Comparison of ENCODE assay signal across 22 cellular contexts in genomic region chr15:67917636-67918035, GRCh38.
DNase-seq lines count a peak whose midpoint lies in the region; ATAC-seq and TF ChIP-seq lines count a peak whose summit lies in the region.
"Had no signal": no experiment of that assay in that cellular context is flagged by ENCODE, and none has a peak within 500 bp of the region (broad histone marks: within the 10 kb centered on the region; RNA-seq: fewer than 3 reads in every experiment).

No MANE protein-coding gene starts in this region.

- no peak overlapping the region for H2AFZ ChIP-seq in trophoblast cell (ENCODE audit: insufficient read depth, low read length, poor library complexity)

- H3K36me3 Mint-ChIP-seq in CD14-positive monocyte = peaks cover 2% of the 10 kb centered on the region in 2 donors
- H3K36me3 Mint-ChIP-seq: activated naive CD4-positive, alpha-beta T cell treated with anti-CD3 and anti-CD28 coated beads, Interleukin-2, amount 10 ng/mL, durations not matched to agents 7 days and 5 days had no signal

- H3K27ac ChIP-seq in heart right ventricle (peak overlapping the region in 9 of 10 donors; percentile 15 to 91 (median 72)), trophoblast cell (ENCODE audit: low read depth, low read length) (no peak overlapping the region), uterus (peak overlapping the region; percentile 87 to 89)
- H3K27ac ChIP-seq: BLaER1 treated with 17β-estradiol and CSF1 and Interleukin-3, amounts not matched to agents 10 nM and 100 nM; neutrophil had no signal

- H3K14ac ChIP-seq in trophoblast cell (ENCODE audit: low read length) = no peak overlapping the region

- H3K79me2 ChIP-seq in trophoblast cell (ENCODE audit: control insufficient read depth, insufficient read depth, low read length, poor library complexity) = no peaks in the 10 kb centered on the region

- ATAC-seq in heart right ventricle (no peak), left ventricle myocardium superior (no peak), HG03280 (IDR thresholded peaks at IDR 0.05; ENCODE audit: unreplicated experiment) (no peak)
- ATAC-seq: stimulated activated naive B cell treated with anti-CD40 and anti-IgM and Interleukin-4, amounts not matched to agents 10 μg/mL and 1 μg/mL and 100 μg/mL, for 72 hours had no signal

- DNase-seq in heart right ventricle (no peak), left ventricle myocardium superior (no peak), fibroblast of the aortic adventitia (ENCODE audit: low read depth) (peak; percentile 25), trophoblast cell (peak; percentile 69 to 92), uterus (no peak), CD14-positive monocyte (ENCODE audit: low spot score) (no peak), superior temporal gyrus (ENCODE audit: extremely low spot score) (no peak)
- DNase-seq: activated CD4-positive, alpha-beta memory T cell treated with anti-CD3 and anti-CD28 coated beads, Interleukin-2, amount 10 ng/mL, durations not matched to agents 7 days and 5 days; activated CD4-positive, CD25-positive, alpha-beta regulatory T cell; activated naive CD4-positive, alpha-beta T cell treated with anti-CD3 and anti-CD28 coated beads, Interleukin-2, amount 10 ng/mL, durations not matched to agents 7 days and 5 days; activated T-cell treated with anti-CD3 and anti-CD28 coated beads, Interleukin-2, amount 50 U/mL, for 1 hour; GDM1; HCEC 1CT; hippocampal formation; NCI-H2171 treated with DMSO at 0.1 percent for 48 hours; NCI-H774; OCI-M1; stimulated activated naive B cell treated with anti-CD40 and anti-IgM and Interleukin-4, amounts not matched to agents 10 μg/mL and 1 μg/mL and 100 μg/mL, for 72 hours; T-helper 2 cell had no signal

- H3K27me3 Mint-ChIP-seq in CD14-positive monocyte (ENCODE audit: low read depth in 3 of 3) = peaks cover 0 to 2% (median 0%) of the 10 kb centered on the region in 3 donors
- H3K27me3 Mint-ChIP-seq: stimulated activated naive B cell treated with anti-CD40 and anti-IgM and Interleukin-4, amounts not matched to agents 10 μg/mL and 1 μg/mL and 100 μg/mL, for 72 hours had no signal

- H3K4me1 Mint-ChIP-seq in CD14-positive monocyte = no peaks in the 10 kb centered on the region
- H3K4me1 Mint-ChIP-seq: activated CD4-positive, alpha-beta memory T cell treated with anti-CD3 and anti-CD28 coated beads, Interleukin-2, amount 10 ng/mL, durations not matched to agents 7 days and 5 days; activated naive CD4-positive, alpha-beta T cell treated with anti-CD3 and anti-CD28 coated beads, Interleukin-2, amount 10 ng/mL, durations not matched to agents 7 days and 5 days; stimulated activated naive B cell treated with anti-CD40 and anti-IgM and Interleukin-4, amounts not matched to agents 10 μg/mL and 1 μg/mL and 100 μg/mL, for 72 hours had no signal

- H3K27me3 ChIP-seq in heart right ventricle = no peaks in the 10 kb centered on the region
- H3K27me3 ChIP-seq in trophoblast cell (ENCODE audit: insufficient read depth, low read length) = no peaks in the 10 kb centered on the region
- H3K27me3 ChIP-seq in uterus = no peaks in the 10 kb centered on the region
- H3K27me3 ChIP-seq: BLaER1 treated with 17β-estradiol and CSF1 and Interleukin-3, amounts not matched to agents 10 nM and 100 nM; neutrophil had no signal

- TF ChIP-seq POLR2A in uterus (IDR thresholded peaks at IDR 0.05) = no peak

- H2BK12ac ChIP-seq in trophoblast cell (ENCODE audit: low read length) = no peak overlapping the region

- whole genome bisulfite sequencing in heart right ventricle, 2 donors = 90 to 92% methylated on average over 1 of the region's 1 CpG
- no CpG with 5 or more reads among the region's 1 CpG for WGBS in trophoblast cell (ENCODE audit: extremely low coverage, insufficient coverage, insufficient read length)

- peaks cover 8% of the 10 kb centered on the region for H3K79me1 ChIP-seq in trophoblast cell (ENCODE audit: low read length)

- no peak overlapping the region for H3K27ac Mint-ChIP-seq in CD14-positive monocyte
- H3K27ac Mint-ChIP-seq: activated CD4-positive, alpha-beta memory T cell treated with anti-CD3 and anti-CD28 coated beads, Interleukin-2, amount 10 ng/mL, durations not matched to agents 7 days and 5 days; activated naive CD4-positive, alpha-beta T cell treated with anti-CD3 and anti-CD28 coated beads, Interleukin-2, amount 10 ng/mL, durations not matched to agents 7 days and 5 days; stimulated activated naive B cell treated with anti-CD40 and anti-IgM and Interleukin-4, amounts not matched to agents 10 μg/mL and 1 μg/mL and 100 μg/mL, for 72 hours had no signal

- H3K4me1 ChIP-seq in heart right ventricle = peaks cover 4 to 41% (median 32%) of the 10 kb centered on the region in 9 donors
- peaks cover 15 to 19% of the 10 kb centered on the region in 2 experiments for H3K4me1 ChIP-seq in trophoblast cell (ENCODE audit: control insufficient read depth in 1 of 2, insufficient read depth in 2 of 2, low read length in 2 of 2)
- peaks cover 6 to 12% of the 10 kb centered on the region in 2 donors for H3K4me1 ChIP-seq in uterus

- peaks cover 14 to 35% (median 18%) of the 10 kb centered on the region in 7 donors for H3K9me3 Mint-ChIP-seq in CD14-positive monocyte

- no peak overlapping the region for H4K8ac ChIP-seq in trophoblast cell (ENCODE audit: low read depth, low read length)

- peaks cover 0 to 11% (median 0%) of the 10 kb centered on the region in 11 donors for H3K9me3 ChIP-seq in heart right ventricle
- peaks cover 2% of the 10 kb centered on the region for H3K9me3 ChIP-seq in trophoblast cell (ENCODE audit: insufficient read depth, low read depth, low read length)
- H3K9me3 ChIP-seq in uterus = no peaks in the 10 kb centered on the region

- H3K23ac ChIP-seq in trophoblast cell (ENCODE audit: low read length) = no peak overlapping the region

- H4K12ac ChIP-seq in trophoblast cell (ENCODE audit: low read depth, low read length) = no peak overlapping the region

- no peak for TF ChIP-seq CTCF in heart right ventricle (IDR thresholded peaks at IDR 0.05)
- TF ChIP-seq CTCF in fibroblast of the aortic adventitia (IDR thresholded peaks at IDR 0.05; ENCODE audit: insufficient read depth, low read length) = no peak
- TF ChIP-seq CTCF in uterus (IDR thresholded peaks at IDR 0.05) = no peak
- TF ChIP-seq CTCF in CD14-positive monocyte (IDR thresholded peaks at IDR 0.05) = no peak

- no peaks in the 10 kb centered on the region for H3K36me3 ChIP-seq in heart right ventricle
- H3K36me3 ChIP-seq in trophoblast cell (ENCODE audit: control insufficient read depth in 1 of 2, insufficient read depth in 2 of 2, low read length in 2 of 2) = no peaks in the 10 kb centered on the region
- no peaks in the 10 kb centered on the region for H3K36me3 ChIP-seq in uterus
- H3K36me3 ChIP-seq: neutrophil had no signal

- no peak overlapping the region for H3K4ac ChIP-seq in trophoblast cell (ENCODE audit: low read depth, low read length)

- H2AK5ac ChIP-seq in trophoblast cell (ENCODE audit: low read length) = no peak overlapping the region

- intact Hi-C loops in heart right ventricle (cut with DNase I) (loop anchor here in 2 of 10 donors (5.0 to 10.0 kb wide), 2 partner anchors 53 to 135 kb away; partner anchors contain the start of gene PIAS1 (in 1 of the 2)), left ventricle myocardium superior (cut with micrococcal nuclease) (no loop called here), uterus (cut with DNase I; ENCODE audit: low total_unique reads) (no loop called here), CD14-positive monocyte (cut with micrococcal nuclease) (no loop called here)

- H2BK5ac ChIP-seq in trophoblast cell (ENCODE audit: low read depth, low read length, poor library complexity) = no peak overlapping the region

- no peak overlapping the region for H3K18ac ChIP-seq in trophoblast cell (ENCODE audit: low read length)

- H4K91ac ChIP-seq in trophoblast cell (ENCODE audit: low read depth, low read length) = no peak overlapping the region

- no peak overlapping the region for H3K9ac ChIP-seq in trophoblast cell (ENCODE audit: low read length)
- H3K9ac ChIP-seq: BLaER1 treated with 17β-estradiol and CSF1 and Interleukin-3, amounts not matched to agents 10 nM and 100 nM had no signal

- no peak overlapping the region for H3K4me2 ChIP-seq in trophoblast cell (ENCODE audit: low read length)
- H3K4me2 ChIP-seq: BLaER1 treated with 17β-estradiol and CSF1 and Interleukin-3, amounts not matched to agents 10 nM and 100 nM had no signal

- no peak overlapping the region for H3K4me3 Mint-ChIP-seq in CD14-positive monocyte
- H3K4me3 Mint-ChIP-seq: activated CD4-positive, alpha-beta memory T cell treated with anti-CD3 and anti-CD28 coated beads, Interleukin-2, amount 10 ng/mL, durations not matched to agents 7 days and 5 days; activated naive CD4-positive, alpha-beta T cell treated with anti-CD3 and anti-CD28 coated beads, Interleukin-2, amount 10 ng/mL, durations not matched to agents 7 days and 5 days; stimulated activated naive B cell treated with anti-CD40 and anti-IgM and Interleukin-4, amounts not matched to agents 10 μg/mL and 1 μg/mL and 100 μg/mL, for 72 hours had no signal

- H2BK120ac ChIP-seq in trophoblast cell (ENCODE audit: insufficient read depth, low read length, poor library complexity) = no peak overlapping the region

- H3K4me3 ChIP-seq in heart right ventricle (no peak overlapping the region), fibroblast of the aortic adventitia (ENCODE audit: low read depth, low read length) (no peak overlapping the region), trophoblast cell (ENCODE audit: low read depth, low read length) (no peak overlapping the region), uterus (no peak overlapping the region)

Comparison
In these comparisons a context has a peak if more than half of its experiments do, and no peak if none do; other contexts are left out.
1. DNase-seq: peak in fibroblast of the aortic adventitia (single experiment) and trophoblast cell (2 of 2); none in heart right ventricle (0 of 2), left ventricle myocardium superior (single experiment), uterus (0 of 2), CD14-positive monocyte (single experiment) and superior temporal gyrus (single experiment).